1 cellular context compared by ENCODE assay signal in the genomic region with DNA sequence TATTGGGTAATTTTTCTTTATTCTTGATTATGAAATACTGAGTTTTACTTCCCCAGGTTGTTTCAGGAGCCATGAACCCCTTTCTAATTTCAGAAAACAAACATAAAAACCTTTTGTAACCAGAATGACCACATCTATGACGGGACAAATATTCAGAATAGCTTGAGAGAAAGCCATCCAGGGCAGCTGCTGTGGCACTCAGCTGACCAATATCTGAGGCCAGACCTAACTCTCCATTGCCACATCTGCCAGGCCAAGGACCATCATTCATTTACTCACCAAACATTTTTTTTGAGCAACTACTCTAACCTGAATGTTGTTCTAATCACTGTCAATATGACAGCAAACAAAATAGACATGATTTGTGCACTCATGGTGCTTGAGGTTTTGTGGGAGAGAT.
TF ChIP-seq lines count a peak whose summit lies in the region.

No MANE protein-coding gene starts in this region.

TF ChIP-seq in HepG2, 621 proteins besides CTCF, POLR2A, EP300 and RAD21 (continued from another document):
- TF ChIP-seq, protein P1, sequence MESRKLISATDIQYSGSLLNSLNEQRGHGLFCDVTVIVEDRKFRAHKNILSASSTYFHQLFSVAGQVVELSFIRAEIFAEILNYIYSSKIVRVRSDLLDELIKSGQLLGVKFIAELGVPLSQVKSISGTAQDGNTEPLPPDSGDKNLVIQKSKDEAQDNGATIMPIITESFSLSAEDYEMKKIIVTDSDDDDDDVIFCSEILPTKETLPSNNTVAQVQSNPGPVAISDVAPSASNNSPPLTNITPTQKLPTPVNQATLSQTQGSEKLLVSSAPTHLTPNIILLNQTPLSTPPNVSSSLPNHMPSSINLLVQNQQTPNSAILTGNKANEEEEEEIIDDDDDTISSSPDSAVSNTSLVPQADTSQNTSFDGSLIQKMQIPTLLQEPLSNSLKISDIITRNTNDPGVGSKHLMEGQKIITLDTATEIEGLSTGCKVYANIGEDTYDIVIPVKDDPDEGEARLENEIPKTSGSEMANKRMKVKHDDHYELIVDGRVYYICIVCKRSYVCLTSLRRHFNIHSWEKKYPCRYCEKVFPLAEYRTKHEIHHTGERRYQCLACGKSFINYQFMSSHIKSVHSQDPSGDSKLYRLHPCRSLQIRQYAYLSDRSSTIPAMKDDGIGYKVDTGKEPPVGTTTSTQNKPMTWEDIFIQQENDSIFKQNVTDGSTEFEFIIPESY (CRISPR knock-in tag; IDR thresholded peaks at IDR 0.05) = no peak
- TF ChIP-seq, protein P2, sequence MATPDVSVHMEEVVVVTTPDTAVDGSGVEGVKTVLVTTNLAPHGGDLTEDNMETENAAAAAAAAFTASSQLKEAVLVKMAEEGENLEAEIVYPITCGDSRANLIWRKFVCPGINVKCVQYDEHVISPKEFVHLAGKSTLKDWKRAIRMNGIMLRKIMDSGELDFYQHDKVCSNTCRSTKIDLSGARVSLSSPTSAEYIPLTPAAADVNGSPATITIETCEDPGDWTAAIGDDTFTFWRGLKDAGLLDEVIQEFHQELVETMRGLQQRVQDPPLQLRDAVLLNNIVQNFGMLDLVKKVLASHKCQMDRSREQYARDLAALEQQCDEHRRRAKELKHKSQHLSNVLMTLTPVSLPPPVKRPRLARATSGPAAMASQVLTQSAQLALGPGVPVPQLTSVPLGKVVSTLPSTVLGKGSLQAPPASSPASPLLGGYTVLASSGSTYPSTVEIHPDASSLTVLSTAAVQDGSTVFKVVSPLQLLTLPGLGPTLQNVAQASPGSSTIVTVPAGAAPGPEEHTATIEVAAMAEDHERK (CRISPR knock-in tag; IDR thresholded peaks at IDR 0.05; ENCODE audit: low read depth) = no peak
- TF ChIP-seq, protein P3, sequence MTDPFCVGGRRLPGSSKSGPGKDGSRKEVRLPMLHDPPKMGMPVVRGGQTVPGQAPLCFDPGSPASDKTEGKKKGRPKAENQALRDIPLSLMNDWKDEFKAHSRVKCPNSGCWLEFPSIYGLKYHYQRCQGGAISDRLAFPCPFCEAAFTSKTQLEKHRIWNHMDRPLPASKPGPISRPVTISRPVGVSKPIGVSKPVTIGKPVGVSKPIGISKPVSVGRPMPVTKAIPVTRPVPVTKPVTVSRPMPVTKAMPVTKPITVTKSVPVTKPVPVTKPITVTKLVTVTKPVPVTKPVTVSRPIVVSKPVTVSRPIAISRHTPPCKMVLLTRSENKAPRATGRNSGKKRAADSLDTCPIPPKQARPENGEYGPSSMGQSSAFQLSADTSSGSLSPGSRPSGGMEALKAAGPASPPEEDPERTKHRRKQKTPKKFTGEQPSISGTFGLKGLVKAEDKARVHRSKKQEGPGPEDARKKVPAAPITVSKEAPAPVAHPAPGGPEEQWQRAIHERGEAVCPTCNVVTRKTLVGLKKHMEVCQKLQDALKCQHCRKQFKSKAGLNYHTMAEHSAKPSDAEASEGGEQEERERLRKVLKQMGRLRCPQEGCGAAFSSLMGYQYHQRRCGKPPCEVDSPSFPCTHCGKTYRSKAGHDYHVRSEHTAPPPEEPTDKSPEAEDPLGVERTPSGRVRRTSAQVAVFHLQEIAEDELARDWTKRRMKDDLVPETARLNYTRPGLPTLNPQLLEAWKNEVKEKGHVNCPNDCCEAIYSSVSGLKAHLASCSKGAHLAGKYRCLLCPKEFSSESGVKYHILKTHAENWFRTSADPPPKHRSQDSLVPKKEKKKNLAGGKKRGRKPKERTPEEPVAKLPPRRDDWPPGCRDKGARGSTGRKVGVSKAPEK (CRISPR knock-in tag; IDR thresholded peaks at IDR 0.05; ENCODE audit: borderline replicate concordance) = no peak
- TF ChIP-seq ZNF331 (CRISPR knock-in tag; IDR thresholded peaks at IDR 0.05) (no peak), CBX5 (CRISPR knock-in tag; IDR thresholded peaks at IDR 0.05; ENCODE audit: borderline replicate concordance) (no peak), ZMYM3 (CRISPR knock-in tag; IDR thresholded peaks at IDR 0.05) (no peak)
TF ChIP-seq in HepG2: peak in this region for 0.
